8 cellular contexts compared by ENCODE assay signal in the genomic region with DNA sequence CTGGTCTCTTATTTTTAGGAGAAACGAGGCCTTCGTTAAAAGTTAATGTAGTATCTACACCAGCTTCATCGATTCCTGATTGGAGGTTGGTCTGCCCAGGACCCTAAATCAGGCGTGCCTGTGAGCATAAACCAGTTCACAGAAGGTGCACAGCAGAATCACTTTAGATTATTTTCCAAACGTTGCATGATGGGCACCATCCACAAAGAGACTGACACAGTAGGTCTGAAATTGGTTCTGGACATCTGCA. TPM values are rescaled to one million over a fixed set of nuclear protein-coding genes. Genes with fewer than 3 reads are reported as not detected.
DNase-seq lines count a peak whose midpoint lies in the region; ATAC-seq and TF ChIP-seq lines count a peak whose summit lies in the region.

No MANE protein-coding gene starts in this region.

- no peaks in the 10 kb centered on the region for H3K9me2 ChIP-seq in MM.1S (replicated peaks; ENCODE audit: insufficient read depth, low read length)

- no peak overlapping the region for H3K23ac ChIP-seq in neuronal stem cell (ENCODE audit: low read depth, low read length, poor library complexity)

- H3K4me1 ChIP-seq in CD4-positive, CD25-positive, alpha-beta regulatory T cell (ENCODE audit: control insufficient read depth, insufficient read depth, low read length, poor library complexity, severe bottlenecking) = peaks cover 8% of the 10 kb centered on the region
- H3K4me1 ChIP-seq in MM.1S (ENCODE audit: low read length) (peaks cover 5% of the 10 kb centered on the region), ectodermal cell (ENCODE audit: control insufficient read depth, insufficient read depth, low read length) (peaks cover 9% of the 10 kb centered on the region), neuronal stem cell (ENCODE audit: control insufficient read depth in 2 of 2, insufficient read depth in 1 of 2, low read depth in 1 of 2, low read length in 2 of 2) (peaks cover 0 to 9% of the 10 kb centered on the region in 2 donors)

- H3K36me3 ChIP-seq in CD4-positive, CD25-positive, alpha-beta regulatory T cell (ENCODE audit: control insufficient read depth, insufficient read depth, low read length) = no peaks in the 10 kb centered on the region
- H3K36me3 ChIP-seq in MM.1S (replicated peaks; ENCODE audit: insufficient read depth, low read length) = no peaks in the 10 kb centered on the region
- no peaks in the 10 kb centered on the region for H3K36me3 ChIP-seq in ectodermal cell (ENCODE audit: control insufficient read depth, insufficient read depth, low read length)
- H3K36me3 ChIP-seq in neuronal stem cell (replicated peaks in 1 of 2; ENCODE audit: control insufficient read depth in 2 of 2, insufficient read depth in 2 of 2, low read length in 2 of 2) = no peaks in the 10 kb centered on the region

- 0 out of 2 replicates have a peak, but pooled peaks cover 4% of the 10 kb centered on the region for H3K79me2 ChIP-seq in MM.1S (ENCODE audit: low read length)

- no peak overlapping the region for H3K27ac ChIP-seq in CD4-positive, CD25-positive, alpha-beta regulatory T cell (ENCODE audit: insufficient read depth, low read length, poor library complexity, severe bottlenecking)
- H3K27ac ChIP-seq in MM.1S (ENCODE audit: low read length) = no peak overlapping the region
- no peak overlapping the region for H3K27ac ChIP-seq in ectodermal cell (ENCODE audit: insufficient read depth, low read depth, low read length, poor library complexity, severe bottlenecking)
- no peak overlapping the region for H3K27ac ChIP-seq in neuronal stem cell (replicated peaks; ENCODE audit: low read length)

- no peak overlapping the region for H3K14ac ChIP-seq in neuronal stem cell (ENCODE audit: low read length)

- H3K18ac ChIP-seq in neuronal stem cell (ENCODE audit: low read length) = no peak overlapping the region

- no peaks in the 10 kb centered on the region for H3K79me1 ChIP-seq in neuronal stem cell (ENCODE audit: low read depth, low read length)

- no peak overlapping the region for H4K91ac ChIP-seq in neuronal stem cell (ENCODE audit: low read depth, low read length, poor library complexity)

- H3K4me2 ChIP-seq in MM.1S (ENCODE audit: low read depth, low read length) (peak overlapping the region; percentile 60), neuronal stem cell (ENCODE audit: insufficient read depth, low read length, poor library complexity, severe bottlenecking) (no peak overlapping the region)

- no peak overlapping the region for H2BK15ac ChIP-seq in neuronal stem cell (ENCODE audit: low read length)

- no peak overlapping the region for H2BK5ac ChIP-seq in neuronal stem cell (ENCODE audit: low read length)

- WGBS in ectodermal cell, 2 experiments = 33 to 39% methylated on average over 5 of the region's 5 CpGs
- WGBS in neuronal stem cell (ENCODE audit: extremely low coverage in 2 of 2, insufficient read length in 2 of 2, insufficient replicate concordance in 1 of 2), 2 donors = no CpG with 5 or more reads among the region's 5 CpGs

- no peak for DNase-seq in CD4-positive, CD25-positive, alpha-beta regulatory T cell
- DNase-seq in MM.1S (no peak), neuronal stem cell (ENCODE audit: low spot score) (no peak), kidney glomerular epithelial cell (lab: John Stamatoyannopoulos, UW) (no peak), amygdala (lab: John Stamatoyannopoulos, UW) (no peak), OCI-M1 (lab: John Stamatoyannopoulos, UW) (no peak)

- no peak overlapping the region for H3K4ac ChIP-seq in neuronal stem cell (ENCODE audit: low read length)

- peak overlapping the region; percentile 49 for H3K4me3 ChIP-seq in CD4-positive, CD25-positive, alpha-beta regulatory T cell (ENCODE audit: low read depth, low read length)
- H3K4me3 ChIP-seq in MM.1S (ENCODE audit: low read length) (peak overlapping the region; percentile 81), ectodermal cell (ENCODE audit: insufficient read depth, low read depth, low read length) (peak overlapping the region; percentile 65), neuronal stem cell (ENCODE audit: low read length in 2 of 2) (peak overlapping the region in 1 of 2 donors; percentile 91)

- H3K27me3 ChIP-seq in CD4-positive, CD25-positive, alpha-beta regulatory T cell (ENCODE audit: control insufficient read depth, insufficient read depth, low read length) = peaks cover 6% of the 10 kb centered on the region
- H3K27me3 ChIP-seq in MM.1S (replicated peaks; ENCODE audit: insufficient read depth, low read length) (0 out of 2 replicates have a peak, but pooled peaks cover 13% of the 10 kb centered on the region), ectodermal cell (ENCODE audit: control insufficient read depth, insufficient read depth, low read length, poor library complexity, severe bottlenecking) (no peaks in the 10 kb centered on the region), neuronal stem cell (ENCODE audit: control insufficient read depth in 3 of 3, insufficient read depth in 3 of 3, low read depth in 1 of 3, low read length in 3 of 3) (peaks cover 0 to 26% (median 2%) of the 10 kb centered on the region in 3 experiments)

- no peak overlapping the region for H2AK5ac ChIP-seq in neuronal stem cell (ENCODE audit: low read depth, low read length)

- H3F3A ChIP-seq in MM.1S (ENCODE audit: insufficient read depth, low read length) = 0 out of 2 replicates have a peak, but pooled peaks cover 4% of the 10 kb centered on the region

- H3K4me3 Mint-ChIP-seq in CD4-positive, CD25-positive, alpha-beta regulatory T cell = peak overlapping the region; percentile 55 to 82 (median 77)

- H3K9me3 Mint-ChIP-seq in CD4-positive, CD25-positive, alpha-beta regulatory T cell = no peaks in the 10 kb centered on the region

- peaks cover 20% of the 10 kb centered on the region for H3K27me3 Mint-ChIP-seq in CD4-positive, CD25-positive, alpha-beta regulatory T cell

- no peak overlapping the region for H2BK120ac ChIP-seq in neuronal stem cell (ENCODE audit: low read depth, low read length)

- no peak for TF ChIP-seq CTCF in MM.1S (IDR thresholded peaks at IDR 0.05; ENCODE audit: low read length)

- ATAC-seq in CD4-positive, CD25-positive, alpha-beta regulatory T cell (ENCODE audit: low read depth in 2 of 2) = no peak
- no peak for ATAC-seq in HG02642 (IDR thresholded peaks at IDR 0.05; ENCODE audit: poor library complexity, unreplicated experiment)

- H4K8ac ChIP-seq in neuronal stem cell (ENCODE audit: low read depth, low read length) = no peak overlapping the region

- H3K9ac ChIP-seq in MM.1S (ENCODE audit: low read length) = peak overlapping the region; percentile 79; the same call in 1 of the 2 replicates
- H3K9ac ChIP-seq in neuronal stem cell (ENCODE audit: low read depth, low read length, poor library complexity) = no peak overlapping the region

- peak overlapping the region; percentile 33 to 70 (median 64) for H3K27ac Mint-ChIP-seq in CD4-positive, CD25-positive, alpha-beta regulatory T cell

- peaks cover 9 to 37% (median 20%) of the 10 kb centered on the region in 4 donors for H3K4me1 Mint-ChIP-seq in CD4-positive, CD25-positive, alpha-beta regulatory T cell

- peak overlapping the region; percentile 59 for H2AFZ ChIP-seq in MM.1S (ENCODE audit: low read length)
- peak overlapping the region; percentile 100 for H2AFZ ChIP-seq in neuronal stem cell (ENCODE audit: low read length)

- no peak overlapping the region for H2BK12ac ChIP-seq in neuronal stem cell (ENCODE audit: low read length)

- H4K20me1 ChIP-seq in MM.1S (ENCODE audit: insufficient read depth, low read length) = no peaks in the 10 kb centered on the region

- no peaks in the 10 kb centered on the region for H3K9me3 ChIP-seq in CD4-positive, CD25-positive, alpha-beta regulatory T cell (ENCODE audit: control insufficient read depth in 2 of 2, low read length in 2 of 2)
- H3K9me3 ChIP-seq in MM.1S (replicated peaks; ENCODE audit: insufficient read depth, low read length) (no peaks in the 10 kb centered on the region), ectodermal cell (ENCODE audit: control insufficient read depth, low read length) (no peaks in the 10 kb centered on the region), neuronal stem cell (replicated peaks in 1 of 2; ENCODE audit: control insufficient read depth in 2 of 2, insufficient read depth in 1 of 2, low read depth in 1 of 2, low read length in 2 of 2) (no peaks in the 10 kb centered on the region)

- H3K36me3 Mint-ChIP-seq in CD4-positive, CD25-positive, alpha-beta regulatory T cell = no peaks in the 10 kb centered on the region

RNA-seq across cellular contexts. Expression of gene TARBP1, which starts 0.3 kb away (rescaled TPM):
- 30.0 TPM for total RNA-seq in CD4-positive, CD25-positive, alpha-beta regulatory T cell
- 10 to 100 TPM in 1 of 4 donors, 1 to 10 TPM in 3; 6.9 to 10.4 (median 8.8) TPM for polyA plus RNA-seq in CD4-positive, CD25-positive, alpha-beta regulatory T cell
- 75.6 TPM for polyA plus RNA-seq in ectodermal cell (2013, experiment 1 of 4)
- polyA plus RNA-seq in ectodermal cell (2013, experiment 2 of 4) = 74.6 TPM
- 52.5 TPM for polyA plus RNA-seq in ectodermal cell (2013, experiment 3 of 4)
- polyA plus RNA-seq in ectodermal cell (2013, experiment 4 of 4) = 63.0 TPM
- polyA plus RNA-seq in neuronal stem cell (2013, experiment 1 of 2) = 20.2 TPM
- 19.1 TPM for polyA plus RNA-seq in neuronal stem cell (2013, experiment 2 of 2)
